In the genomic region with DNA sequence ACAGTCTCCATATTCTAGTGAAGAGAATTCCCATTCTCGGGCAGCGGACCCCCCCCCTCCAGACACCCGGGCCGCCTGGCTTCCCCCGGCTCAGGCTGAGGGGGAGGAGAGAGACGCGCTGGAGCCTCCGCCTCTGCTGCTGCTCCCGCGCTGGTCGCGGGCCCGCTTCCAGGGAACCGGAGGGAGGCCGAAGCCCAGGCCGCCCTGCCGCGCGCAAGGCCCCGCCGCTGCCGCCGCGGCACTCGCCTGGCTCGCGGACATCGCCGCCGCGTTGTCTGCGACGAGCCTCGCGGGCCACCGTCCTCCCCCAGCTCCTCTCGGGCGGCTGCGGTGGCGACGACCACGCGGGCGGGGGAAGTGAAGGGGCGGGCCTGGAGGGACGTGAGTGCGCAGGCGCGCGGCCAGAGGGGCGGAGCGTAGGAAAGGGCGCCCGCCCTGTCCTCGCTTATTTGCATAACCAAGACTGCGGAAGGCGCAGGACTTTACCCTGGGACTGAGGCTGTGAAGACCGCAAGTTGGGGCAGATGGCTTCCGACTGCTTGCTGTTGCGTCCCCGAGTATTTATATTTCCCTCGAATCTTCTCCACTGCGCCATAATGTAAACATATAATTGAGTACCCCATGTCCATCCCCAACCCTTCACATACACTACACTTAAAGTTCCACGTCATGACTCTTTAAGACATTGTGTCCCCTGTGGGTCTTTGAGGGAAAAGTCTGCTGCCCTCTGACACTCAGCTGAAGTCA, we compare ENCODE assay signal across 1 cellular context.
A peak's percentile ranks its signal among the peaks of the same experiment; 100 is the strongest.
TF ChIP-seq lines count a peak whose summit lies in the region.

A gene with protein sequence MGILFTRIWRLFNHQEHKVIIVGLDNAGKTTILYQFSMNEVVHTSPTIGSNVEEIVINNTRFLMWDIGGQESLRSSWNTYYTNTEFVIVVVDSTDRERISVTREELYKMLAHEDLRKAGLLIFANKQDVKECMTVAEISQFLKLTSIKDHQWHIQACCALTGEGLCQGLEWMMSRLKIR (minus strand): TSS at position 279 of the 747 bp plus-strand sequence. CDS start 245 bp downstream, at position 34.

TF ChIP-seq in GM12878, 131 proteins besides CTCF, POLR2A, EP300 and RAD21 (continued from another document and continues in another):
- TF ChIP-seq BHLHE40 (IDR thresholded peaks at IDR 0.05; ENCODE audit: borderline replicate concordance in 1 of 2, low read depth in 2 of 2, low read length in 1 of 2) = peak; percentile 55 to 89; a peak in 3 of 4 replicates
- peak; percentile 86 for TF ChIP-seq POLR2AphosphoS2 (IDR thresholded peaks at IDR 0.05; ENCODE audit: low read depth, low read length)
- TF ChIP-seq BACH1 (IDR thresholded peaks at IDR 0.05; ENCODE audit: borderline replicate concordance) = peak; percentile 80
- peak; percentile 62; the same call in 1 of the 2 replicates for TF ChIP-seq HDGF (IDR thresholded peaks at IDR 0.05)
- no peak for TF ChIP-seq SUPT20H (IDR thresholded peaks at IDR 0.05; ENCODE audit: borderline replicate concordance, control insufficient read depth, low read depth, low read length)
- TF ChIP-seq CHD1 (IDR thresholded peaks at IDR 0.05; ENCODE audit: low read depth, low read length) = no peak
- no peak for TF ChIP-seq ETV6 (conservative IDR thresholded peaks at IDR 0.05 in 1 of 2, IDR thresholded peaks at IDR 0.05 in 1 of 2; ENCODE audit: borderline replicate concordance in 1 of 2, low read depth in 1 of 2)
- TF ChIP-seq BCL11A (IDR thresholded peaks at IDR 0.05; ENCODE audit: low read depth, low read length) = no peak
- TF ChIP-seq, protein P1, sequence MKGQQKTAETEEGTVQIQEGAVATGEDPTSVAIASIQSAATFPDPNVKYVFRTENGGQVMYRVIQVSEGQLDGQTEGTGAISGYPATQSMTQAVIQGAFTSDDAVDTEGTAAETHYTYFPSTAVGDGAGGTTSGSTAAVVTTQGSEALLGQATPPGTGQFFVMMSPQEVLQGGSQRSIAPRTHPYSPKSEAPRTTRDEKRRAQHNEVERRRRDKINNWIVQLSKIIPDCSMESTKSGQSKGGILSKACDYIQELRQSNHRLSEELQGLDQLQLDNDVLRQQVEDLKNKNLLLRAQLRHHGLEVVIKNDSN (IDR thresholded peaks at IDR 0.05; ENCODE audit: borderline replicate concordance, extremely low read length, insufficient read depth, low read depth, low read length) = no peak
- TF ChIP-seq CBFB (IDR thresholded peaks at IDR 0.05; ENCODE audit: low read depth) = peak; percentile 91
- TF ChIP-seq, protein P2, sequence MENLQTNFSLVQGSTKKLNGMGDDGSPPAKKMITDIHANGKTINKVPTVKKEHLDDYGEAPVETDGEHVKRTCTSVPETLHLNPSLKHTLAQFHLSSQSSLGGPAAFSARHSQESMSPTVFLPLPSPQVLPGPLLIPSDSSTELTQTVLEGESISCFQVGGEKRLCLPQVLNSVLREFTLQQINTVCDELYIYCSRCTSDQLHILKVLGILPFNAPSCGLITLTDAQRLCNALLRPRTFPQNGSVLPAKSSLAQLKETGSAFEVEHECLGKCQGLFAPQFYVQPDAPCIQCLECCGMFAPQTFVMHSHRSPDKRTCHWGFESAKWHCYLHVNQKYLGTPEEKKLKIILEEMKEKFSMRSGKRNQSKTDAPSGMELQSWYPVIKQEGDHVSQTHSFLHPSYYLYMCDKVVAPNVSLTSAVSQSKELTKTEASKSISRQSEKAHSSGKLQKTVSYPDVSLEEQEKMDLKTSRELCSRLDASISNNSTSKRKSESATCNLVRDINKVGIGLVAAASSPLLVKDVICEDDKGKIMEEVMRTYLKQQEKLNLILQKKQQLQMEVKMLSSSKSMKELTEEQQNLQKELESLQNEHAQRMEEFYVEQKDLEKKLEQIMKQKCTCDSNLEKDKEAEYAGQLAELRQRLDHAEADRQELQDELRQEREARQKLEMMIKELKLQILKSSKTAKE (IDR thresholded peaks at IDR 0.05; ENCODE audit: low read depth, poor library complexity, severe bottlenecking) = peak; percentile 54
- 0 out of 2 replicates have a peak, but pooled peaks have one; percentile 64 for TF ChIP-seq NFXL1 (IDR thresholded peaks at IDR 0.05; ENCODE audit: borderline replicate concordance)
- TF ChIP-seq, protein P3, sequence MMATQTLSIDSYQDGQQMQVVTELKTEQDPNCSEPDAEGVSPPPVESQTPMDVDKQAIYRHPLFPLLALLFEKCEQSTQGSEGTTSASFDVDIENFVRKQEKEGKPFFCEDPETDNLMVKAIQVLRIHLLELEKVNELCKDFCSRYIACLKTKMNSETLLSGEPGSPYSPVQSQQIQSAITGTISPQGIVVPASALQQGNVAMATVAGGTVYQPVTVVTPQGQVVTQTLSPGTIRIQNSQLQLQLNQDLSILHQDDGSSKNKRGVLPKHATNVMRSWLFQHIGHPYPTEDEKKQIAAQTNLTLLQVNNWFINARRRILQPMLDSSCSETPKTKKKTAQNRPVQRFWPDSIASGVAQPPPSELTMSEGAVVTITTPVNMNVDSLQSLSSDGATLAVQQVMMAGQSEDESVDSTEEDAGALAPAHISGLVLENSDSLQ (IDR thresholded peaks at IDR 0.05) = no peak
- no peak; the same call in 1 of the 2 replicates for TF ChIP-seq CREB1 (IDR thresholded peaks at IDR 0.05; ENCODE audit: low read depth)
- no peak for TF ChIP-seq SREBF1 (IDR thresholded peaks at IDR 0.05; ENCODE audit: low read length)
- no peak for TF ChIP-seq TBL1XR1 (IDR thresholded peaks at IDR 0.05; ENCODE audit: low read depth, low read length)
- no peak for TF ChIP-seq CEBPB (IDR thresholded peaks at IDR 0.05; ENCODE audit: borderline replicate concordance in 1 of 2, low read depth in 2 of 2, low read length in 2 of 2)
- no peak for TF ChIP-seq CBX3 (IDR thresholded peaks at IDR 0.05; ENCODE audit: borderline replicate concordance, low read depth)
- 0 out of 2 replicates have a peak, but pooled peaks have one; percentile 36 for TF ChIP-seq CBX5 (IDR thresholded peaks at IDR 0.05; ENCODE audit: low read depth)
- no peak for TF ChIP-seq RBBP5 (conservative IDR thresholded peaks at IDR 0.05)
- TF ChIP-seq, protein P4, sequence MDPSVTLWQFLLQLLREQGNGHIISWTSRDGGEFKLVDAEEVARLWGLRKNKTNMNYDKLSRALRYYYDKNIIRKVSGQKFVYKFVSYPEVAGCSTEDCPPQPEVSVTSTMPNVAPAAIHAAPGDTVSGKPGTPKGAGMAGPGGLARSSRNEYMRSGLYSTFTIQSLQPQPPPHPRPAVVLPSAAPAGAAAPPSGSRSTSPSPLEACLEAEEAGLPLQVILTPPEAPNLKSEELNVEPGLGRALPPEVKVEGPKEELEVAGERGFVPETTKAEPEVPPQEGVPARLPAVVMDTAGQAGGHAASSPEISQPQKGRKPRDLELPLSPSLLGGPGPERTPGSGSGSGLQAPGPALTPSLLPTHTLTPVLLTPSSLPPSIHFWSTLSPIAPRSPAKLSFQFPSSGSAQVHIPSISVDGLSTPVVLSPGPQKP (IDR thresholded peaks at IDR 0.05; ENCODE audit: low read depth, low read length) = 0 out of 2 replicates have a peak, but pooled peaks have one; percentile 66
- no peak for TF ChIP-seq SIX5 (IDR thresholded peaks at IDR 0.05; ENCODE audit: low read depth, low read length, severe bottlenecking)
- peak; percentile 85; the same call in 1 of the 2 replicates for TF ChIP-seq LARP7 (IDR thresholded peaks at IDR 0.05)
- peak; percentile 30; the same call in 1 of the 2 replicates for TF ChIP-seq NR2C1 (IDR thresholded peaks at IDR 0.05)
- no peak for TF ChIP-seq NR2C2 (IDR thresholded peaks at IDR 0.05; ENCODE audit: borderline replicate concordance, control insufficient read depth, insufficient read length, low read depth)
- peak; percentile 41; the same call in 1 of the 2 replicates for TF ChIP-seq CREM (IDR thresholded peaks at IDR 0.05; ENCODE audit: low read depth)
- TF ChIP-seq, protein P5, sequence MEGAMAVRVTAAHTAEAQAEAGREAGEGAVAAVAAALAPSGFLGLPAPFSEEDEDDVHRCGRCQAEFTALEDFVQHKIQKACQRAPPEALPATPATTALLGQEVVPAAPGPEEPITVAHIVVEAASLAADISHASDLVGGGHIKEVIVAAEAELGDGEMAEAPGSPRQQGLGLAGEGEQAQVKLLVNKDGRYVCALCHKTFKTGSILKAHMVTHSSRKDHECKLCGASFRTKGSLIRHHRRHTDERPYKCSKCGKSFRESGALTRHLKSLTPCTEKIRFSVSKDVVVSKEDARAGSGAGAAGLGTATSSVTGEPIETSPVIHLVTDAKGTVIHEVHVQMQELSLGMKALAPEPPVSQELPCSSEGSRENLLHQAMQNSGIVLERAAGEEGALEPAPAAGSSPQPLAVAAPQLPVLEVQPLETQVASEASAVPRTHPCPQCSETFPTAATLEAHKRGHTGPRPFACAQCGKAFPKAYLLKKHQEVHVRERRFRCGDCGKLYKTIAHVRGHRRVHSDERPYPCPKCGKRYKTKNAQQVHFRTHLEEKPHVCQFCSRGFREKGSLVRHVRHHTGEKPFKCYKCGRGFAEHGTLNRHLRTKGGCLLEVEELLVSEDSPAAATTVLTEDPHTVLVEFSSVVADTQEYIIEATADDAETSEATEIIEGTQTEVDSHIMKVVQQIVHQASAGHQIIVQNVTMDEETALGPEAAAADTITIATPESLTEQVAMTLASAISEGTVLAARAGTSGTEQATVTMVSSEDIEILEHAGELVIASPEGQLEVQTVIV (IDR thresholded peaks at IDR 0.05; ENCODE audit: borderline replicate concordance, partially characterized antibody) = peak; percentile 23
- TF ChIP-seq, protein P6, sequence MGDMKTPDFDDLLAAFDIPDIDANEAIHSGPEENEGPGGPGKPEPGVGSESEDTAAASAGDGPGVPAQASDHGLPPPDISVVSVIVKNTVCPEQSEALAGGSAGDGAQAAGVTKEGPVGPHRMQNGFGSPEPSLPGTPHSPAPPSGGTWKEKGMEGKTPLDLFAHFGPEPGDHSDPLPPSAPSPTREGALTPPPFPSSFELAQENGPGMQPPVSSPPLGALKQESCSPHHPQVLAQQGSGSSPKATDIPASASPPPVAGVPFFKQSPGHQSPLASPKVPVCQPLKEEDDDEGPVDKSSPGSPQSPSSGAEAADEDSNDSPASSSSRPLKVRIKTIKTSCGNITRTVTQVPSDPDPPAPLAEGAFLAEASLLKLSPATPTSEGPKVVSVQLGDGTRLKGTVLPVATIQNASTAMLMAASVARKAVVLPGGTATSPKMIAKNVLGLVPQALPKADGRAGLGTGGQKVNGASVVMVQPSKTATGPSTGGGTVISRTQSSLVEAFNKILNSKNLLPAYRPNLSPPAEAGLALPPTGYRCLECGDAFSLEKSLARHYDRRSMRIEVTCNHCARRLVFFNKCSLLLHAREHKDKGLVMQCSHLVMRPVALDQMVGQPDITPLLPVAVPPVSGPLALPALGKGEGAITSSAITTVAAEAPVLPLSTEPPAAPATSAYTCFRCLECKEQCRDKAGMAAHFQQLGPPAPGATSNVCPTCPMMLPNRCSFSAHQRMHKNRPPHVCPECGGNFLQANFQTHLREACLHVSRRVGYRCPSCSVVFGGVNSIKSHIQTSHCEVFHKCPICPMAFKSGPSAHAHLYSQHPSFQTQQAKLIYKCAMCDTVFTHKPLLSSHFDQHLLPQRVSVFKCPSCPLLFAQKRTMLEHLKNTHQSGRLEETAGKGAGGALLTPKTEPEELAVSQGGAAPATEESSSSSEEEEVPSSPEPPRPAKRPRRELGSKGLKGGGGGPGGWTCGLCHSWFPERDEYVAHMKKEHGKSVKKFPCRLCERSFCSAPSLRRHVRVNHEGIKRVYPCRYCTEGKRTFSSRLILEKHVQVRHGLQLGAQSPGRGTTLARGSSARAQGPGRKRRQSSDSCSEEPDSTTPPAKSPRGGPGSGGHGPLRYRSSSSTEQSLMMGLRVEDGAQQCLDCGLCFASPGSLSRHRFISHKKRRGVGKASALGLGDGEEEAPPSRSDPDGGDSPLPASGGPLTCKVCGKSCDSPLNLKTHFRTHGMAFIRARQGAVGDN (IDR thresholded peaks at IDR 0.05) = peak; percentile 65
- peak; percentile 45; the same call in 1 of the 2 replicates for TF ChIP-seq HCFC1 (IDR thresholded peaks at IDR 0.05; ENCODE audit: low read length)
- TF ChIP-seq, protein P7, sequence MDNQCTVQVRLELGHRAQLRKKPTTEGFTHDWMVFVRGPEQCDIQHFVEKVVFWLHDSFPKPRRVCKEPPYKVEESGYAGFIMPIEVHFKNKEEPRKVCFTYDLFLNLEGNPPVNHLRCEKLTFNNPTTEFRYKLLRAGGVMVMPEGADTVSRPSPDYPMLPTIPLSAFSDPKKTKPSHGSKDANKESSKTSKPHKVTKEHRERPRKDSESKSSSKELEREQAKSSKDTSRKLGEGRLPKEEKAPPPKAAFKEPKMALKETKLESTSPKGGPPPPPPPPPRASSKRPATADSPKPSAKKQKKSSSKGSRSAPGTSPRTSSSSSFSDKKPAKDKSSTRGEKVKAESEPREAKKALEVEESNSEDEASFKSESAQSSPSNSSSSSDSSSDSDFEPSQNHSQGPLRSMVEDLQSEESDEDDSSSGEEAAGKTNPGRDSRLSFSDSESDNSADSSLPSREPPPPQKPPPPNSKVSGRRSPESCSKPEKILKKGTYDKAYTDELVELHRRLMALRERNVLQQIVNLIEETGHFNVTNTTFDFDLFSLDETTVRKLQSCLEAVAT (IDR thresholded peaks at IDR 0.05) = peak; percentile 67; the same call in 1 of the 2 replicates
- TF ChIP-seq YBX1 (IDR thresholded peaks at IDR 0.05) = no peak
- TF ChIP-seq, protein P8, sequence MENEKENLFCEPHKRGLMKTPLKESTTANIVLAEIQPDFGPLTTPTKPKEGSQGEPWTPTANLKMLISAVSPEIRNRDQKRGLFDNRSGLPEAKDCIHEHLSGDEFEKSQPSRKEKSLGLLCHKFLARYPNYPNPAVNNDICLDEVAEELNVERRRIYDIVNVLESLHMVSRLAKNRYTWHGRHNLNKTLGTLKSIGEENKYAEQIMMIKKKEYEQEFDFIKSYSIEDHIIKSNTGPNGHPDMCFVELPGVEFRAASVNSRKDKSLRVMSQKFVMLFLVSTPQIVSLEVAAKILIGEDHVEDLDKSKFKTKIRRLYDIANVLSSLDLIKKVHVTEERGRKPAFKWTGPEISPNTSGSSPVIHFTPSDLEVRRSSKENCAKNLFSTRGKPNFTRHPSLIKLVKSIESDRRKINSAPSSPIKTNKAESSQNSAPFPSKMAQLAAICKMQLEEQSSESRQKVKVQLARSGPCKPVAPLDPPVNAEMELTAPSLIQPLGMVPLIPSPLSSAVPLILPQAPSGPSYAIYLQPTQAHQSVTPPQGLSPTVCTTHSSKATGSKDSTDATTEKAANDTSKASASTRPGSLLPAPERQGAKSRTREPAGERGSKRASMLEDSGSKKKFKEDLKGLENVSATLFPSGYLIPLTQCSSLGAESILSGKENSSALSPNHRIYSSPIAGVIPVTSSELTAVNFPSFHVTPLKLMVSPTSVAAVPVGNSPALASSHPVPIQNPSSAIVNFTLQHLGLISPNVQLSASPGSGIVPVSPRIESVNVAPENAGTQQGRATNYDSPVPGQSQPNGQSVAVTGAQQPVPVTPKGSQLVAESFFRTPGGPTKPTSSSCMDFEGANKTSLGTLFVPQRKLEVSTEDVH (IDR thresholded peaks at IDR 0.05; ENCODE audit: low read depth, partially characterized antibody) = no peak
- peak; percentile 86 for TF ChIP-seq YY1 (IDR thresholded peaks at IDR 0.05; ENCODE audit: low read depth, low read length)
- peak; percentile 93 for TF ChIP-seq RUNX3 (IDR thresholded peaks at IDR 0.05; ENCODE audit: low read length)
- peak; percentile 98 for TF ChIP-seq POLR2AphosphoS5 (IDR thresholded peaks at IDR 0.05; ENCODE audit: low read length)
- peak; percentile 99 for TF ChIP-seq POU2F2 (IDR thresholded peaks at IDR 0.05; ENCODE audit: borderline replicate concordance, low read depth, low read length)
